9 cellular contexts compared by ENCODE assay signal in genomic region chr1:108551157-108551862, GRCh38.
DNase-seq lines count a peak whose midpoint lies in the region; ATAC-seq lines count a peak whose summit lies in the region.
"Had no signal": no experiment of that assay in that cellular context is flagged by ENCODE, and none has a peak within 500 bp of the region (broad histone marks: within the 10 kb centered on the region; RNA-seq: fewer than 3 reads in every experiment).

No MANE protein-coding gene starts in this region.

- H3K9me3 Mint-ChIP-seq in stimulated activated effector memory CD8-positive, alpha-beta T cell treated with anti-CD3 and anti-CD28 coated beads, Interleukin-12 subunit alpha, Interleukin-12 subunit beta, amount 100 ng/mL, for 72 hours, result no peaks in the 10 kb centered on the region

- H3K4me1 Mint-ChIP-seq in stimulated activated effector memory CD8-positive, alpha-beta T cell treated with anti-CD3 and anti-CD28 coated beads, Interleukin-12 subunit alpha, Interleukin-12 subunit beta, amount 100 ng/mL, for 72 hours, result no peaks in the 10 kb centered on the region

- DNase-seq in SKM-1 treated with dmso at 0.1 percent for 144 hours (lab: John Stamatoyannopoulos, UW; ENCODE audit: unreplicated experiment), result peak; percentile 48
- no peak for DNase-seq in SKM-1 (lab: John Stamatoyannopoulos, UW; ENCODE audit: unreplicated experiment)
- no peak for DNase-seq in stimulated activated effector memory CD8-positive, alpha-beta T cell treated with anti-CD3 and anti-CD28 coated beads, Interleukin-12 subunit alpha, Interleukin-12 subunit beta, amount 100 ng/mL, for 72 hours (ENCODE audit: low spot score in 2 of 2)
- DNase-seq in NCI-H1048 (lab: John Stamatoyannopoulos, UW), result no peak
- no peak for DNase-seq in NCI-H748 treated with DMSO at 0.1 percent for 48 hours (lab: John Stamatoyannopoulos, UW)
- DNase-seq in stimulated activated CD4-positive, alpha-beta T cell treated with anti-CD3 and anti-CD28 coated beads, Interleukin-12 subunit alpha, Interleukin-12 subunit beta, amount 100 ng/mL, for 4 hours, result no peak
- DNase-seq: activated effector memory CD4-positive, alpha-beta T cell treated with Interleukin-2 at 50 U/mL for 16 hours had no signal

- no peaks in the 10 kb centered on the region for H3K36me3 Mint-ChIP-seq in stimulated activated effector memory CD8-positive, alpha-beta T cell treated with anti-CD3 and anti-CD28 coated beads, Interleukin-12 subunit alpha, Interleukin-12 subunit beta, amount 100 ng/mL, for 72 hours

- peak; percentile 89 for ATAC-seq in HG02623 (IDR thresholded peaks at IDR 0.05; ENCODE audit: unreplicated experiment)
- ATAC-seq in HG03571 (IDR thresholded peaks at IDR 0.05; ENCODE audit: unreplicated experiment), result peak; percentile 98
- ATAC-seq in stimulated activated effector memory CD8-positive, alpha-beta T cell treated with anti-CD3 and anti-CD28 coated beads, Interleukin-12 subunit alpha, Interleukin-12 subunit beta, amount 100 ng/mL, for 72 hours, result peak; percentile 96

- no peak overlapping the region for H3K27ac Mint-ChIP-seq in stimulated activated effector memory CD8-positive, alpha-beta T cell treated with anti-CD3 and anti-CD28 coated beads, Interleukin-12 subunit alpha, Interleukin-12 subunit beta, amount 100 ng/mL, for 72 hours

- no peak overlapping the region for H3K4me3 Mint-ChIP-seq in stimulated activated effector memory CD8-positive, alpha-beta T cell treated with anti-CD3 and anti-CD28 coated beads, Interleukin-12 subunit alpha, Interleukin-12 subunit beta, amount 100 ng/mL, for 72 hours
